In the genomic region with DNA sequence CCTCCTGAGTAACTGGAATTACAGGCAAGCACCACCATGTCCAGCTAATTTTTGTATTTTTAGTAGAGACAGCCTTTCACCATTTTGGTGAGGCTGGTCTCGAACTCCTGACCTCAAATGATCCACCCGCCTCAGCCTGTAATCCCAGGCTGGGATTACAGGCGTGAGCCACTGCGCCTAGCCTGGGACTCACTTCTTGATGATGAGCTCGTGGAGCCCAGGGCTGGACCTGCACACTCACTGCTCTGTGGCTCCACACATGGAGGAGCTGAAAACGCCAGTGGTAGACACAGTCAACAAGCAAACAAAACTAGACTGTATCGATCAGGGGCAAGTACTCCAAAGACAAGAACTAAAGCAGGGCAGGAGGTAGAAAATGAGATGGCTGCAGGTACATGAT, we compare ENCODE assay signal across 1 cellular context.
TF ChIP-seq lines count a peak whose summit lies in the region.

No MANE protein-coding gene starts in this region.

TF ChIP-seq in A549, 52 proteins besides CTCF, POLR2A, EP300 and RAD21:
- TF ChIP-seq KDM5A (IDR thresholded peaks at IDR 0.05), result no peak
- TF ChIP-seq NFE2L2 (conservative IDR thresholded peaks at IDR 0.05; ENCODE audit: low read length), result no peak
- TF ChIP-seq MAZ (IDR thresholded peaks at IDR 0.05; ENCODE audit: borderline replicate concordance, low read depth, low read length), result no peak
- TF ChIP-seq GATA3 (IDR thresholded peaks at IDR 0.05; ENCODE audit: borderline replicate concordance), result no peak
- TF ChIP-seq, protein P1, sequence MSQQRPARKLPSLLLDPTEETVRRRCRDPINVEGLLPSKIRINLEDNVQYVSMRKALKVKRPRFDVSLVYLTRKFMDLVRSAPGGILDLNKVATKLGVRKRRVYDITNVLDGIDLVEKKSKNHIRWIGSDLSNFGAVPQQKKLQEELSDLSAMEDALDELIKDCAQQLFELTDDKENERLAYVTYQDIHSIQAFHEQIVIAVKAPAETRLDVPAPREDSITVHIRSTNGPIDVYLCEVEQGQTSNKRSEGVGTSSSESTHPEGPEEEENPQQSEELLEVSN (IDR thresholded peaks at IDR 0.05; ENCODE audit: borderline replicate concordance, low read depth), result no peak
- TF ChIP-seq ZSCAN20 (CRISPR knock-in tag; IDR thresholded peaks at IDR 0.05), result no peak
- TF ChIP-seq, protein P2, sequence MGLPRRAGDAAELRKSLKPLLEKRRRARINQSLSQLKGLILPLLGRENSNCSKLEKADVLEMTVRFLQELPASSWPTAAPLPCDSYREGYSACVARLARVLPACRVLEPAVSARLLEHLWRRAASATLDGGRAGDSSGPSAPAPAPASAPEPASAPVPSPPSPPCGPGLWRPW (IDR thresholded peaks at IDR 0.05), result no peak
- TF ChIP-seq, protein P3, sequence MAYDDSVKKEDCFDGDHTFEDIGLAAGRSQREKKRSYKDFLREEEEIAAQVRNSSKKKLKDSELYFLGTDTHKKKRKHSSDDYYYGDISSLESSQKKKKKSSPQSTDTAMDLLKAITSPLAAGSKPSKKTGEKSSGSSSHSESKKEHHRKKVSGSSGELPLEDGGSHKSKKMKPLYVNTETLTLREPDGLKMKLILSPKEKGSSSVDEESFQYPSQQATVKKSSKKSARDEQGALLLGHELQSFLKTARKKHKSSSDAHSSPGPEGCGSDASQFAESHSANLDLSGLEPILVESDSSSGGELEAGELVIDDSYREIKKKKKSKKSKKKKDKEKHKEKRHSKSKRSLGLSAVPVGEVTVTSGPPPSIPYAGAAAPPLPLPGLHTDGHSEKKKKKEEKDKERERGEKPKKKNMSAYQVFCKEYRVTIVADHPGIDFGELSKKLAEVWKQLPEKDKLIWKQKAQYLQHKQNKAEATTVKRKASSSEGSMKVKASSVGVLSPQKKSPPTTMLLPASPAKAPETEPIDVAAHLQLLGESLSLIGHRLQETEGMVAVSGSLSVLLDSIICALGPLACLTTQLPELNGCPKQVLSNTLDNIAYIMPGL (CRISPR knock-in tag; IDR thresholded peaks at IDR 0.05; ENCODE audit: borderline replicate concordance), result no peak
- no peak for TF ChIP-seq CHD2 (IDR thresholded peaks at IDR 0.05; ENCODE audit: low read length, partially characterized antibody)
- no peak for TF ChIP-seq HOXA7 (CRISPR knock-in tag; IDR thresholded peaks at IDR 0.05)
- TF ChIP-seq FOSB (CRISPR knock-in tag; IDR thresholded peaks at IDR 0.05), result no peak
- no peak for TF ChIP-seq RARB (CRISPR knock-in tag; IDR thresholded peaks at IDR 0.05)
- peak; percentile 63; the same call in 1 of the 2 replicates for TF ChIP-seq HOXB5 (CRISPR knock-in tag; IDR thresholded peaks at IDR 0.05)
- no peak for TF ChIP-seq PHF8 (IDR thresholded peaks at IDR 0.05; ENCODE audit: borderline replicate concordance, low read depth)
- TF ChIP-seq ESRRA (IDR thresholded peaks at IDR 0.05; ENCODE audit: borderline replicate concordance, low read length), result no peak
- TF ChIP-seq FOXS1 (CRISPR knock-in tag; IDR thresholded peaks at IDR 0.05), result no peak
- TF ChIP-seq, protein P4, sequence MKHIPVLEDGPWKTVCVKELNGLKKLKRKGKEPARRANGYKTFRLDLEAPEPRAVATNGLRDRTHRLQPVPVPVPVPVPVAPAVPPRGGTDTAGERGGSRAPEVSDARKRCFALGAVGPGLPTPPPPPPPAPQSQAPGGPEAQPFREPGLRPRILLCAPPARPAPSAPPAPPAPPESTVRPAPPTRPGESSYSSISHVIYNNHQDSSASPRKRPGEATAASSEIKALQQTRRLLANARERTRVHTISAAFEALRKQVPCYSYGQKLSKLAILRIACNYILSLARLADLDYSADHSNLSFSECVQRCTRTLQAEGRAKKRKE (CRISPR knock-in tag; IDR thresholded peaks at IDR 0.05; ENCODE audit: low read depth), result peak; percentile 18; the same call in 1 of the 2 replicates
- TF ChIP-seq NPAS2 (CRISPR knock-in tag; IDR thresholded peaks at IDR 0.05; ENCODE audit: borderline replicate concordance), result no peak
TF ChIP-seq in A549: peak in this region for 2.
